Comparison of ENCODE assay signal across 1 cellular context in the genomic region with DNA sequence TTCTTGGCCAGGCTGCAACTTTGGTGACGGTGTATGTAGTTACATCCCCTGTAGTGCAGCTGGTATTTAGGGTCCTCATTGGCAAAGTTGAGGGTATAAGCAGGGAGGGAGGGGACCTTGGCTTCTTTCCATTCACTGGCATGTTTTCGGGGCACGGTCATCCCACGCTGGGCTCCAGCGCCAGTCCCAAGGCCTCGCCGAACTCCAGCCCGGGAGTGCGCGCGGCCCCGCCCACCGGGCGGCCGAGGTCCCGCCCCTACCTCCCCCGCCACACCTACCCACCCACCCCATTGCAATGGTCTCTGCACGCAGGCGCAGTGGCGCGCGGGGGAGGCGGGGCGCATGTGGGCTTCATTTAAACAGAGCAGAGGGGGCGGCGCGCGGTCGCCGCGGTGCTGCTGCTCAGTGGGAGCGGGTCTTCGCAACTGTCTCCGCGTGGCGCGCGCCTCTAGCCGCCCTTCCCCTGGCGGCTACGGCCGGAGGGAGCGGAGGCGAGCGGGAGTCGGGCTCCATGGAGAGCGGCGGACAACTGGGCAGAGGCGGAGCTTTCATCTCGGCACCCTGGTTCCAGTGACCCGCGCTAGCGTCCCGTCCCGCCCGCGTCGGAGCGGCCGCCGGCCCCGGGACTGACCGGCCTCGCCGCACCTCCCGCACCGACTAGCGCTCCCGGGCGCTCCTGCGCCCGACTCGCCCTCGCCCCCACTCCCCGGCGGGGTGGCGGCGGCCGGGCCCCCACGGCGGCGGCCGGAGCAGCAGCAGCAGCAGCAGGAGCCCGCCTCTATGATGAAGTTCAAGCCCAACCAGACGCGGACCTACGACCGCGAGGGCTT.
A peak's percentile ranks its signal among the peaks of the same experiment; 100 is the strongest.
TF ChIP-seq lines count a peak whose summit lies in the region.
"Not testable (repeated sequence)": the region's sequence is repeated elsewhere in the genome, so short reads cannot be mapped to it uniquely, and the experiment has no call there.

TSS of gene NUDT4 (plus strand) at position 383 of the 830 bp plus-strand sequence. CDS start at position 781, 398 bp downstream.

TF ChIP-seq in HepG2, 621 proteins besides CTCF, POLR2A, EP300 and RAD21 (continued from another document and continues in another):
- TF ChIP-seq, protein P1, sequence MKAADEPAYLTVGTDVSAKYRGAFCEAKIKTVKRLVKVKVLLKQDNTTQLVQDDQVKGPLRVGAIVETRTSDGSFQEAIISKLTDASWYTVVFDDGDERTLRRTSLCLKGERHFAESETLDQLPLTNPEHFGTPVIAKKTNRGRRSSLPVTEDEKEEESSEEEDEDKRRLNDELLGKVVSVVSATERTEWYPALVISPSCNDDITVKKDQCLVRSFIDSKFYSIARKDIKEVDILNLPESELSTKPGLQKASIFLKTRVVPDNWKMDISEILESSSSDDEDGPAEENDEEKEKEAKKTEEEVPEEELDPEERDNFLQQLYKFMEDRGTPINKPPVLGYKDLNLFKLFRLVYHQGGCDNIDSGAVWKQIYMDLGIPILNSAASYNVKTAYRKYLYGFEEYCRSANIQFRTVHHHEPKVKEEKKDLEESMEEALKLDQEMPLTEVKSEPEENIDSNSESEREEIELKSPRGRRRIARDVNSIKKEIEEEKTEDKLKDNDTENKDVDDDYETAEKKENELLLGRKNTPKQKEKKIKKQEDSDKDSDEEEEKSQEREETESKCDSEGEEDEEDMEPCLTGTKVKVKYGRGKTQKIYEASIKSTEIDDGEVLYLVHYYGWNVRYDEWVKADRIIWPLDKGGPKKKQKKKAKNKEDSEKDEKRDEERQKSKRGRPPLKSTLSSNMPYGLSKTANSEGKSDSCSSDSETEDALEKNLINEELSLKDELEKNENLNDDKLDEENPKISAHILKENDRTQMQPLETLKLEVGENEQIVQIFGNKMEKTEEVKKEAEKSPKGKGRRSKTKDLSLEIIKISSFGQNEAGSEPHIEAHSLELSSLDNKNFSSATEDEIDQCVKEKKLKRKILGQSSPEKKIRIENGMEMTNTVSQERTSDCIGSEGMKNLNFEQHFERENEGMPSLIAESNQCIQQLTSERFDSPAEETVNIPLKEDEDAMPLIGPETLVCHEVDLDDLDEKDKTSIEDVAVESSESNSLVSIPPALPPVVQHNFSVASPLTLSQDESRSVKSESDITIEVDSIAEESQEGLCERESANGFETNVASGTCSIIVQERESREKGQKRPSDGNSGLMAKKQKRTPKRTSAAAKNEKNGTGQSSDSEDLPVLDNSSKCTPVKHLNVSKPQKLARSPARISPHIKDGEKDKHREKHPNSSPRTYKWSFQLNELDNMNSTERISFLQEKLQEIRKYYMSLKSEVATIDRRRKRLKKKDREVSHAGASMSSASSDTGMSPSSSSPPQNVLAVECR (CRISPR knock-in tag; IDR thresholded peaks at IDR 0.05; ENCODE audit: borderline replicate concordance), result peak; percentile 44
- TF ChIP-seq TEF (CRISPR knock-in tag; IDR thresholded peaks at IDR 0.05) (peak; percentile 28; the same call in 1 of the 2 replicates), BORCS8-MEF2B (CRISPR knock-in tag; IDR thresholded peaks at IDR 0.05) (0 out of 2 replicates have a peak, but pooled peaks have one; percentile 44), SP5 (CRISPR knock-in tag; IDR thresholded peaks at IDR 0.05; ENCODE audit: borderline replicate concordance, low read depth) (0 out of 2 replicates have a peak, but pooled peaks have one; percentile 16), GATA4 (IDR thresholded peaks at IDR 0.05; ENCODE audit: borderline replicate concordance, low read depth) (peak; percentile 63), KAT8 (CRISPR knock-in tag; IDR thresholded peaks at IDR 0.05) (peak; percentile 45; the same call in 1 of the 2 replicates), KDM3A (CRISPR knock-in tag; IDR thresholded peaks at IDR 0.05; ENCODE audit: low read depth) (0 out of 2 replicates have a peak, but pooled peaks have one; percentile 52), ZIK1 (CRISPR knock-in tag; IDR thresholded peaks at IDR 0.05; ENCODE audit: borderline replicate concordance, low read depth) (peak; percentile 59; the same call in 1 of the 2 replicates), SIN3A (IDR thresholded peaks at IDR 0.05; ENCODE audit: borderline replicate concordance, low read depth, low read length) (peak; percentile 47; the same call in 1 of the 2 replicates), ZBTB7B (CRISPR knock-in tag; IDR thresholded peaks at IDR 0.05) (peak; percentile 38), ZC3H13 (CRISPR knock-in tag; IDR thresholded peaks at IDR 0.05) (0 out of 2 replicates have a peak, but pooled peaks have one; percentile 62), AGO2 (optimal IDR thresholded peaks at IDR 0.05; ENCODE audit: low read depth, low read length) (peak; percentile 78), ZNF891 (CRISPR knock-in tag; IDR thresholded peaks at IDR 0.05) (0 out of 2 replicates have a peak, but pooled peaks have one; percentile 12), ZNF607 (CRISPR knock-in tag; IDR thresholded peaks at IDR 0.05; ENCODE audit: borderline replicate concordance) (peak; percentile 82), KLF11 (CRISPR knock-in tag; IDR thresholded peaks at IDR 0.05) (peak; percentile 30; the same call in 1 of the 2 replicates), THAP7 (CRISPR knock-in tag; IDR thresholded peaks at IDR 0.05) (0 out of 2 replicates have a peak, but pooled peaks have one; percentile 24), ZNF574 (CRISPR knock-in tag; IDR thresholded peaks at IDR 0.05) (peak; percentile 46; the same call in 1 of the 2 replicates), SAP130 (CRISPR knock-in tag; IDR thresholded peaks at IDR 0.05; ENCODE audit: low read depth) (peak; percentile 82), MXD4 (CRISPR knock-in tag; IDR thresholded peaks at IDR 0.05) (peak; percentile 67; the same call in 1 of the 2 replicates), ZSCAN29 (CRISPR knock-in tag; conservative IDR thresholded peaks at IDR 0.05) (peak; percentile 100; the same call in 1 of the 2 replicates), ZFP90 (CRISPR knock-in tag; IDR thresholded peaks at IDR 0.05; ENCODE audit: borderline replicate concordance) (0 out of 2 replicates have a peak, but pooled peaks have one; percentile 72), MAZ (IDR thresholded peaks at IDR 0.05; ENCODE audit: borderline replicate concordance, low read depth, low read length) (peak; percentile 44; the same call in 1 of the 2 replicates), MAZ (CRISPR knock-in tag; IDR thresholded peaks at IDR 0.05; ENCODE audit: low read depth) (peak; percentile 48; the same call in 1 of the 2 replicates), TAF1 (CRISPR knock-in tag; IDR thresholded peaks at IDR 0.05) (peak; percentile 88), CCDC6 (CRISPR knock-in tag; IDR thresholded peaks at IDR 0.05) (peak; percentile 51; the same call in 1 of the 2 replicates), PHF20 (CRISPR knock-in tag; IDR thresholded peaks at IDR 0.05) (peak; percentile 45; the same call in 1 of the 2 replicates)
- TF ChIP-seq, protein P2, sequence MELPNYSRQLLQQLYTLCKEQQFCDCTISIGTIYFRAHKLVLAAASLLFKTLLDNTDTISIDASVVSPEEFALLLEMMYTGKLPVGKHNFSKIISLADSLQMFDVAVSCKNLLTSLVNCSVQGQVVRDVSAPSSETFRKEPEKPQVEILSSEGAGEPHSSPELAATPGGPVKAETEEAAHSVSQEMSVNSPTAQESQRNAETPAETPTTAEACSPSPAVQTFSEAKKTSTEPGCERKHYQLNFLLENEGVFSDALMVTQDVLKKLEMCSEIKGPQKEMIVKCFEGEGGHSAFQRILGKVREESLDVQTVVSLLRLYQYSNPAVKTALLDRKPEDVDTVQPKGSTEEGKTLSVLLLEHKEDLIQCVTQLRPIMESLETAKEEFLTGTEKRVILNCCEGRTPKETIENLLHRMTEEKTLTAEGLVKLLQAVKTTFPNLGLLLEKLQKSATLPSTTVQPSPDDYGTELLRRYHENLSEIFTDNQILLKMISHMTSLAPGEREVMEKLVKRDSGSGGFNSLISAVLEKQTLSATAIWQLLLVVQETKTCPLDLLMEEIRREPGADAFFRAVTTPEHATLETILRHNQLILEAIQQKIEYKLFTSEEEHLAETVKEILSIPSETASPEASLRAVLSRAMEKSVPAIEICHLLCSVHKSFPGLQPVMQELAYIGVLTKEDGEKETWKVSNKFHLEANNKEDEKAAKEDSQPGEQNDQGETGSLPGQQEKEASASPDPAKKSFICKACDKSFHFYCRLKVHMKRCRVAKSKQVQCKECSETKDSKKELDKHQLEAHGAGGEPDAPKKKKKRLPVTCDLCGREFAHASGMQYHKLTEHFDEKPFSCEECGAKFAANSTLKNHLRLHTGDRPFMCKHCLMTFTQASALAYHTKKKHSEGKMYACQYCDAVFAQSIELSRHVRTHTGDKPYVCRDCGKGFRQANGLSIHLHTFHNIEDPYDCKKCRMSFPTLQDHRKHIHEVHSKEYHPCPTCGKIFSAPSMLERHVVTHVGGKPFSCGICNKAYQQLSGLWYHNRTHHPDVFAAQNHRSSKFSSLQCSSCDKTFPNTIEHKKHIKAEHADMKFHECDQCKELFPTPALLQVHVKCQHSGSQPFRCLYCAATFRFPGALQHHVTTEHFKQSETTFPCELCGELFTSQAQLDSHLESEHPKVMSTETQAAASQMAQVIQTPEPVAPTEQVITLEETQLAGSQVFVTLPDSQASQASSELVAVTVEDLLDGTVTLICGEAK (IDR thresholded peaks at IDR 0.05), result not testable (repeated sequence)
- TF ChIP-seq, protein P2 (CRISPR knock-in tag; IDR thresholded peaks at IDR 0.05), result peak; percentile 61; the same call in 1 of the 2 replicates
- TF ChIP-seq, protein P3, sequence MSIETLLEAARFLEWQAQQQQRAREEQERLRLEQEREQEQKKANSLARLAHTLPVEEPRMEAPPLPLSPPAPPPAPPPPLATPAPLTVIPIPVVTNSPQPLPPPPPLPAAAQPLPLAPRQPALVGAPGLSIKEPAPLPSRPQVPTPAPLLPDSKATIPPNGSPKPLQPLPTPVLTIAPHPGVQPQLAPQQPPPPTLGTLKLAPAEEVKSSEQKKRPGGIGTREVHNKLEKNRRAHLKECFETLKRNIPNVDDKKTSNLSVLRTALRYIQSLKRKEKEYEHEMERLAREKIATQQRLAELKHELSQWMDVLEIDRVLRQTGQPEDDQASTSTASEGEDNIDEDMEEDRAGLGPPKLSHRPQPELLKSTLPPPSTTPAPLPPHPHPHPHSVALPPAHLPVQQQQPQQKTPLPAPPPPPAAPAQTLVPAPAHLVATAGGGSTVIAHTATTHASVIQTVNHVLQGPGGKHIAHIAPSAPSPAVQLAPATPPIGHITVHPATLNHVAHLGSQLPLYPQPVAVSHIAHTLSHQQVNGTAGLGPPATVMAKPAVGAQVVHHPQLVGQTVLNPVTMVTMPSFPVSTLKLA (IDR thresholded peaks at IDR 0.05), result peak; percentile 34; the same call in 1 of the 2 replicates
- TF ChIP-seq, protein P4, sequence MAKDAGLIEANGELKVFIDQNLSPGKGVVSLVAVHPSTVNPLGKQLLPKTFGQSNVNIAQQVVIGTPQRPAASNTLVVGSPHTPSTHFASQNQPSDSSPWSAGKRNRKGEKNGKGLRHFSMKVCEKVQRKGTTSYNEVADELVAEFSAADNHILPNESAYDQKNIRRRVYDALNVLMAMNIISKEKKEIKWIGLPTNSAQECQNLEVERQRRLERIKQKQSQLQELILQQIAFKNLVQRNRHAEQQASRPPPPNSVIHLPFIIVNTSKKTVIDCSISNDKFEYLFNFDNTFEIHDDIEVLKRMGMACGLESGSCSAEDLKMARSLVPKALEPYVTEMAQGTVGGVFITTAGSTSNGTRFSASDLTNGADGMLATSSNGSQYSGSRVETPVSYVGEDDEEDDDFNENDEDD (CRISPR knock-in tag; IDR thresholded peaks at IDR 0.05; ENCODE audit: borderline replicate concordance), result peak; percentile 67; the same call in 1 of the 2 replicates
